ENCODE assay signal across 15 cellular contexts in genomic region chr4:113740857-113741379, GRCh38.
"Had no signal": no experiment of that assay in that cellular context is flagged by ENCODE, and none has a peak within 500 bp of the region (broad histone marks: within the 10 kb centered on the region; RNA-seq: fewer than 3 reads in every experiment).

No MANE protein-coding gene starts in this region.

- H3K4me3 ChIP-seq: coronary artery, lower lobe of right lung, thyroid gland, uterus had no signal

- H3K36me3 ChIP-seq: lower lobe of right lung, thyroid gland, uterus had no signal

- H3K27ac Mint-ChIP-seq: activated CD8-positive, alpha-beta memory T cell treated with anti-CD3 and anti-CD28 coated beads, Interleukin-2, amount 10 ng/mL, durations not matched to agents 7 days and 5 days; natural killer cell had no signal

- ATAC-seq: activated CD8-positive, alpha-beta memory T cell treated with anti-CD3 and anti-CD28 coated beads, Interleukin-2, amount 10 ng/mL, durations not matched to agents 7 days and 5 days; activated naive CD8-positive, alpha-beta T cell treated with anti-CD3 and anti-CD28 coated beads, Interleukin-2, amount 50 U/mL, for 24 hours; lower lobe of right lung; natural killer cell had no signal

- DNase-seq: activated CD4-positive, alpha-beta T cell treated with anti-CD3 and anti-CD28 coated beads, Interleukin-2, amount 50 U/mL, for 1 hour; activated CD8-positive, alpha-beta memory T cell treated with anti-CD3 and anti-CD28 coated beads, Interleukin-2, amount 10 ng/mL, durations not matched to agents 7 days and 5 days; activated naive CD8-positive, alpha-beta T cell treated with anti-CD3 and anti-CD28 coated beads, Interleukin-2, amount 50 U/mL, for 24 hours; activated T-cell treated with anti-CD3 and anti-CD28 coated beads, Interleukin-2, amount 50 U/mL, for 48 hours; central memory CD4-positive, alpha-beta T cell; effector memory CD4-positive, alpha-beta T cell; erythroblast; hypothalamus; lower lobe of right lung; natural killer cell; posterior cingulate gyrus; stimulated activated CD4-positive, alpha-beta T cell treated with anti-CD3 and anti-CD28 coated beads, Interleukin-4, amount 100 ng/mL, for 4 hours; thyroid gland; uterus had no signal

- H3K27me3 Mint-ChIP-seq: activated CD8-positive, alpha-beta memory T cell treated with anti-CD3 and anti-CD28 coated beads, Interleukin-2, amount 10 ng/mL, durations not matched to agents 7 days and 5 days; activated naive CD8-positive, alpha-beta T cell treated with anti-CD3 and anti-CD28 coated beads, Interleukin-2, amount 50 U/mL, for 24 hours had no signal

- H3K9me3 ChIP-seq: lower lobe of right lung, thyroid gland, uterus had no signal

- H3K36me3 Mint-ChIP-seq: natural killer cell had no signal

- H3K4me3 Mint-ChIP-seq: activated CD8-positive, alpha-beta memory T cell treated with anti-CD3 and anti-CD28 coated beads, Interleukin-2, amount 10 ng/mL, durations not matched to agents 7 days and 5 days; activated naive CD8-positive, alpha-beta T cell treated with anti-CD3 and anti-CD28 coated beads, Interleukin-2, amount 50 U/mL, for 24 hours; natural killer cell had no signal

- H3K27ac ChIP-seq: coronary artery, lower lobe of right lung, thyroid gland, uterus had no signal

- H3K9me3 Mint-ChIP-seq: activated naive CD8-positive, alpha-beta T cell treated with anti-CD3 and anti-CD28 coated beads, Interleukin-2, amount 50 U/mL, for 24 hours; natural killer cell had no signal

- H3K27me3 ChIP-seq: thyroid gland, uterus had no signal
